In genomic region chr1:54273092-54273836, GRCh38 we compare ENCODE assay signal across 9 cellular contexts.
A peak's percentile ranks its signal among the peaks of the same experiment; 100 is the strongest.
DNase-seq lines count a peak whose midpoint lies in the region; ATAC-seq, FAIRE-seq and TF ChIP-seq lines count a peak whose summit lies in the region.
"Had no signal": no experiment of that assay in that cellular context is flagged by ENCODE, and none has a peak within 500 bp of the region (broad histone marks: within the 10 kb centered on the region; RNA-seq: fewer than 3 reads in every experiment).

No MANE protein-coding gene starts in this region.

- peak; percentile 74 for DNase-seq in D721Med (ENCODE audit: insufficient read length, low spot score)
- DNase-seq in NCI-H1694 treated with DMSO at 0.1 percent for 48 hours (lab: John Stamatoyannopoulos, UW): peak; percentile 93
- DNase-seq in astrocyte of the spinal cord (ENCODE audit: low read depth, low spot score): peak; percentile 91
- peak; percentile 51 for DNase-seq in iPS-NIHi7 (ENCODE audit: extremely low spot score)
- no peak for DNase-seq in stimulated activated CD4-positive, alpha-beta T cell treated with anti-CD3 and anti-CD28 coated beads, Interleukin-4, amount 100 ng/mL, for 4 hours

- in situ Hi-C loops in astrocyte of the spinal cord (cut with HindIII; ENCODE audit: low sequenced_read_pairs): no loop called here

- no peaks in the 10 kb centered on the region for H3K36me3 ChIP-seq in skeletal muscle tissue (ENCODE audit: control insufficient read depth in 3 of 3, insufficient read depth in 3 of 3, low read length in 3 of 3)

- FAIRE-seq in D721Med (lab: Jason Lieb, UNC): no peak

- H3K27ac ChIP-seq in skeletal muscle tissue (ENCODE audit: low read depth, low read length): peak overlapping the region; percentile 93
- H3K27ac ChIP-seq: parathyroid adenoma had no signal

- H3K4me3 ChIP-seq in astrocyte of the spinal cord (ENCODE audit: low read depth, low read length): no peak overlapping the region
- H3K4me3 ChIP-seq in skeletal muscle tissue (ENCODE audit: low read length in 3 of 3): peak overlapping the region; percentile 40 to 67 (median 61)

- no peak for ATAC-seq in GM19023 (IDR thresholded peaks at IDR 0.05; ENCODE audit: unreplicated experiment)
- ATAC-seq in GM19452 (IDR thresholded peaks at IDR 0.05; ENCODE audit: unreplicated experiment): no peak

- H3K27me3 ChIP-seq in skeletal muscle tissue (ENCODE audit: control insufficient read depth in 3 of 3, insufficient read depth in 3 of 3, low read length in 3 of 3): no peaks in the 10 kb centered on the region

- peaks cover 66 to 84% (median 75%) of the 10 kb centered on the region in 3 donors for H3K4me1 ChIP-seq in skeletal muscle tissue (ENCODE audit: control insufficient read depth in 3 of 3, insufficient read depth in 3 of 3, low read length in 3 of 3)
- H3K4me1 ChIP-seq: parathyroid adenoma had no signal

- no peaks in the 10 kb centered on the region for H3K9me3 ChIP-seq in skeletal muscle tissue (ENCODE audit: control insufficient read depth in 3 of 3, low read length in 3 of 3)

- TF ChIP-seq CTCF in D721Med (IDR thresholded peaks at IDR 0.05; ENCODE audit: insufficient read depth, missing control alignments): peak; percentile 65
- TF ChIP-seq CTCF in astrocyte of the spinal cord (IDR thresholded peaks at IDR 0.05; ENCODE audit: low read depth, low read length): peak; percentile 81

- H3K9ac ChIP-seq in skeletal muscle tissue (ENCODE audit: low read depth in 1 of 3, low read length in 3 of 3): peak overlapping the region; percentile 27 to 82 (median 65)
- H3K9ac ChIP-seq: parathyroid adenoma had no signal

Comparison
In these comparisons a context has a peak if more than half of its experiments do, and no peak if none do; other contexts are left out.
1. DNase-seq: peak in D721Med (single experiment), NCI-H1694 treated with DMSO at 0.1 percent for 48 hours (single experiment), astrocyte of the spinal cord (single experiment) and iPS-NIHi7 (single experiment); none in stimulated activated CD4-positive, alpha-beta T cell treated with anti-CD3 and anti-CD28 coated beads, Interleukin-4, amount 100 ng/mL, for 4 hours (0 of 2).